In genomic region chr22:41512421-41513194, GRCh38 we compare ENCODE assay signal across 1 cellular context.
TF ChIP-seq lines count a peak whose summit lies in the region.

No MANE protein-coding gene starts in this region.

TF ChIP-seq in K562, 482 proteins besides CTCF, POLR2A, EP300 and RAD21 (continued from another document and continues in another):
- TF ChIP-seq MGA (IDR thresholded peaks at IDR 0.05) (peak; percentile 57), ELK1 (CRISPR knock-in tag; IDR thresholded peaks at IDR 0.05) (no peak), SMAD2 (IDR thresholded peaks at IDR 0.05; ENCODE audit: low read depth, low read length) (no peak), PHTF2 (CRISPR knock-in tag; IDR thresholded peaks at IDR 0.05) (no peak), BRCA1 (IDR thresholded peaks at IDR 0.05) (no peak), BRCA1 (CRISPR knock-in tag; IDR thresholded peaks at IDR 0.05) (no peak), ARID4B (CRISPR knock-in tag; IDR thresholded peaks at IDR 0.05) (no peak), CBX3 (IDR thresholded peaks at IDR 0.05; ENCODE audit: borderline replicate concordance in 1 of 2, low read length in 2 of 2) (no peak), E2F5 (CRISPR knock-in tag; IDR thresholded peaks at IDR 0.05) (no peak), GTF2E2 (tag; IDR thresholded peaks at IDR 0.05) (no peak), IRF2 (CRISPR knock-in tag; IDR thresholded peaks at IDR 0.05) (no peak), RBM14 (IDR thresholded peaks at IDR 0.05; ENCODE audit: borderline replicate concordance, insufficient read depth, low read depth, low read length) (no peak), ARID1B (IDR thresholded peaks at IDR 0.05) (peak; percentile 48; the same call in 1 of the 2 replicates), SMARCA4 (IDR thresholded peaks at IDR 0.05) (peak; percentile 53), MTA1 (IDR thresholded peaks at IDR 0.05; ENCODE audit: borderline replicate concordance) (no peak), ZNF280B (CRISPR knock-in tag; IDR thresholded peaks at IDR 0.05) (no peak), HMG20B (CRISPR knock-in tag; IDR thresholded peaks at IDR 0.05) (no peak), FOXP1 (CRISPR knock-in tag; IDR thresholded peaks at IDR 0.05) (no peak), NUFIP1 (IDR thresholded peaks at IDR 0.05; ENCODE audit: partially characterized antibody) (no peak), MXD1 (CRISPR knock-in tag; IDR thresholded peaks at IDR 0.05; ENCODE audit: borderline replicate concordance, poor library complexity, severe bottlenecking) (no peak), NFATC3 (IDR thresholded peaks at IDR 0.05) (no peak), FUS (optimal IDR thresholded peaks at IDR 0.05; ENCODE audit: low read depth, low read length) (no peak), E2F6 (IDR thresholded peaks at IDR 0.05; ENCODE audit: borderline replicate concordance in 1 of 2, extremely low read depth in 1 of 2, insufficient read depth in 1 of 2, insufficient read length in 1 of 2, low read depth in 1 of 2, low read length in 1 of 2, poor library complexity in 1 of 2, severe bottlenecking in 1 of 2) (peak in 1 of 2 experiments; percentile 36), MTA3 (IDR thresholded peaks at IDR 0.05; ENCODE audit: borderline replicate concordance) (peak; percentile 34; the same call in 1 of the 2 replicates), CC2D1A (IDR thresholded peaks at IDR 0.05) (no peak), TCF15 (CRISPR knock-in tag; IDR thresholded peaks at IDR 0.05) (no peak), CTBP1 (IDR thresholded peaks at IDR 0.05; ENCODE audit: borderline replicate concordance) (peak; percentile 90), ESRRA (IDR thresholded peaks at IDR 0.05; ENCODE audit: borderline replicate concordance, low read depth) (no peak), CHD2 (IDR thresholded peaks at IDR 0.05; ENCODE audit: low read depth, low read length) (peak; percentile 43; the same call in 1 of the 2 replicates), GTF3C2 (IDR thresholded peaks at IDR 0.05; ENCODE audit: borderline replicate concordance, extremely low read depth, insufficient read length) (no peak), FOS (IDR thresholded peaks at IDR 0.05; ENCODE audit: extremely low read depth, insufficient read length) (no peak), NEUROD1 (IDR thresholded peaks at IDR 0.05; ENCODE audit: borderline replicate concordance, low read depth, low read length, partially characterized antibody) (no peak)
